Comparison of ENCODE assay signal across 1 cellular context in genomic region chr15:56918907-56919707, GRCh38.
TF ChIP-seq lines count a peak whose summit lies in the region.

No MANE protein-coding gene starts in this region.

TF ChIP-seq in HepG2, 621 proteins besides CTCF, POLR2A, EP300 and RAD21 (continued from another document):
- peak; percentile 67 for TF ChIP-seq RBFOX2 (IDR thresholded peaks at IDR 0.05; ENCODE audit: low read depth, low read length)
- TF ChIP-seq ZNF607 (CRISPR knock-in tag; IDR thresholded peaks at IDR 0.05; ENCODE audit: borderline replicate concordance): 0 out of 2 replicates have a peak, but pooled peaks have one; percentile 34
- peak; percentile 58 for TF ChIP-seq FOSL2 (CRISPR knock-in tag; IDR thresholded peaks at IDR 0.05)
- TF ChIP-seq ASH2L (IDR thresholded peaks at IDR 0.05; ENCODE audit: insufficient read length, low read depth, low read length): peak; percentile 81
- TF ChIP-seq RFXAP (CRISPR knock-in tag; IDR thresholded peaks at IDR 0.05; ENCODE audit: borderline replicate concordance): 0 out of 2 replicates have a peak, but pooled peaks have one; percentile 22
- TF ChIP-seq ZFY (CRISPR knock-in tag; IDR thresholded peaks at IDR 0.05): peak; percentile 42
- 0 out of 2 replicates have a peak, but pooled peaks have one; percentile 25 for TF ChIP-seq ZC3H13 (CRISPR knock-in tag; IDR thresholded peaks at IDR 0.05)
- 0 out of 3 replicates have a peak, but pooled peaks have one; percentile 38 for TF ChIP-seq MXI1 (IDR thresholded peaks at IDR 0.05; ENCODE audit: borderline replicate concordance, low read depth, low read length)
- TF ChIP-seq KDM5B (CRISPR knock-in tag; IDR thresholded peaks at IDR 0.05; ENCODE audit: borderline replicate concordance): no peak
- TF ChIP-seq ZNF263 (CRISPR knock-in tag; IDR thresholded peaks at IDR 0.05): peak; percentile 27; the same call in 1 of the 2 replicates
- 0 out of 2 replicates have a peak, but pooled peaks have one; percentile 33 for TF ChIP-seq POLR2G (IDR thresholded peaks at IDR 0.05; ENCODE audit: low read depth, low read length)
- TF ChIP-seq HCFC1 (IDR thresholded peaks at IDR 0.05; ENCODE audit: low read depth, low read length): no peak
- no peak for TF ChIP-seq NONO (IDR thresholded peaks at IDR 0.05)
- TF ChIP-seq NONO (CRISPR knock-in tag; conservative IDR thresholded peaks at IDR 0.05): 0 out of 2 replicates have a peak, but pooled peaks have one; percentile 12
- 0 out of 2 replicates have a peak, but pooled peaks have one; percentile 10 for TF ChIP-seq YEATS4 (CRISPR knock-in tag; IDR thresholded peaks at IDR 0.05; ENCODE audit: borderline replicate concordance)
- peak; percentile 40 for TF ChIP-seq HNRNPK (IDR thresholded peaks at IDR 0.05; ENCODE audit: low read depth, low read length, poor library complexity, severe bottlenecking)
- TF ChIP-seq SNAPC2 (CRISPR knock-in tag; IDR thresholded peaks at IDR 0.05): 0 out of 2 replicates have a peak, but pooled peaks have one; percentile 8
- peak; percentile 64 for TF ChIP-seq AGO2 (optimal IDR thresholded peaks at IDR 0.05; ENCODE audit: low read depth, low read length)
- 0 out of 2 replicates have a peak, but pooled peaks have one; percentile 31 for TF ChIP-seq ZNF253 (CRISPR knock-in tag; IDR thresholded peaks at IDR 0.05; ENCODE audit: borderline replicate concordance)
- no peak for TF ChIP-seq ZNF382 (CRISPR knock-in tag; IDR thresholded peaks at IDR 0.05; ENCODE audit: borderline replicate concordance)
- no peak for TF ChIP-seq RFXANK (CRISPR knock-in tag; IDR thresholded peaks at IDR 0.05)
- TF ChIP-seq ZNF557 (CRISPR knock-in tag; IDR thresholded peaks at IDR 0.05): no peak
- no peak for TF ChIP-seq ZBTB4 (CRISPR knock-in tag; IDR thresholded peaks at IDR 0.05; ENCODE audit: borderline replicate concordance)
- TF ChIP-seq IRX3 (CRISPR knock-in tag; IDR thresholded peaks at IDR 0.05; ENCODE audit: borderline replicate concordance, low read depth): 0 out of 2 replicates have a peak, but pooled peaks have one; percentile 9
- TF ChIP-seq SALL2 (CRISPR knock-in tag; IDR thresholded peaks at IDR 0.05): 0 out of 2 replicates have a peak, but pooled peaks have one; percentile 9
- 0 out of 2 replicates have a peak, but pooled peaks have one; percentile 13 for TF ChIP-seq ARID5B (CRISPR knock-in tag; IDR thresholded peaks at IDR 0.05)
- TF ChIP-seq ZNF563 (CRISPR knock-in tag; IDR thresholded peaks at IDR 0.05): peak; percentile 37
- TF ChIP-seq HNRNPLL (IDR thresholded peaks at IDR 0.05; ENCODE audit: low read depth, low read length, poor library complexity, severe bottlenecking): peak; percentile 46
- no peak for TF ChIP-seq NFYB (CRISPR knock-in tag; IDR thresholded peaks at IDR 0.05)
- 0 out of 2 replicates have a peak, but pooled peaks have one; percentile 2 for TF ChIP-seq ELF3 (CRISPR knock-in tag; IDR thresholded peaks at IDR 0.05)
- TF ChIP-seq ZNF562 (CRISPR knock-in tag; IDR thresholded peaks at IDR 0.05; ENCODE audit: borderline replicate concordance): no peak
- TF ChIP-seq ZNF414 (CRISPR knock-in tag; IDR thresholded peaks at IDR 0.05): no peak
- TF ChIP-seq SIN3A (IDR thresholded peaks at IDR 0.05; ENCODE audit: borderline replicate concordance, low read depth, low read length): 0 out of 2 replicates have a peak, but pooled peaks have one; percentile 32
- peak; percentile 33; the same call in 1 of the 2 replicates for TF ChIP-seq ZNF441 (CRISPR knock-in tag; IDR thresholded peaks at IDR 0.05; ENCODE audit: borderline replicate concordance)
- no peak for TF ChIP-seq FOXC1 (CRISPR knock-in tag; IDR thresholded peaks at IDR 0.05; ENCODE audit: borderline replicate concordance)
- TF ChIP-seq MED1 (CRISPR knock-in tag; IDR thresholded peaks at IDR 0.05): no peak
- TF ChIP-seq EHMT2 (IDR thresholded peaks at IDR 0.05; ENCODE audit: borderline replicate concordance, low read depth, low read length): no peak
- TF ChIP-seq GABPB1 (CRISPR knock-in tag; IDR thresholded peaks at IDR 0.05): 0 out of 2 replicates have a peak, but pooled peaks have one; percentile 29
- no peak for TF ChIP-seq DPF2 (CRISPR knock-in tag; IDR thresholded peaks at IDR 0.05; ENCODE audit: borderline replicate concordance, low read depth)
TF ChIP-seq in HepG2: peak in this region for 31.
